ENCODE assay signal across 9 cellular contexts in genomic region chr5:150438873-150439546, GRCh38.
DNase-seq lines count a peak whose midpoint lies in the region; ATAC-seq and TF ChIP-seq lines count a peak whose summit lies in the region.
"Had no signal": no experiment of that assay in that cellular context is flagged by ENCODE, and none has a peak within 500 bp of the region (broad histone marks: within the 10 kb centered on the region; RNA-seq: fewer than 3 reads in every experiment).

No MANE protein-coding gene starts in this region.

- peaks cover 18% of the 10 kb centered on the region for H3K36me3 Mint-ChIP-seq in activated T-cell treated with anti-CD3 and anti-CD28 coated beads, Interleukin-2, amount 50 U/mL, for 24 hours (ENCODE audit: low read depth)
- peaks cover 18% of the 10 kb centered on the region for H3K36me3 Mint-ChIP-seq in activated naive CD4-positive, alpha-beta T cell treated with anti-CD3 and anti-CD28 coated beads, Interleukin-2, amount 10 ng/mL, durations not matched to agents 7 days and 5 days

- H3K4me3 ChIP-seq in brain microvascular endothelial cell (ENCODE audit: low read depth, low read length), result no peak overlapping the region
- no peak overlapping the region for H3K4me3 ChIP-seq in neutrophil (ENCODE audit: low read depth in 1 of 2, low read length in 1 of 2)

- peaks cover 12% of the 10 kb centered on the region for H3K4me1 Mint-ChIP-seq in activated T-cell treated with anti-CD3 and anti-CD28 coated beads, Interleukin-2, amount 50 U/mL, for 24 hours (ENCODE audit: low read depth)
- H3K4me1 Mint-ChIP-seq in activated naive CD4-positive, alpha-beta T cell treated with anti-CD3 and anti-CD28 coated beads, Interleukin-2, amount 10 ng/mL, durations not matched to agents 7 days and 5 days, result peaks cover 15% of the 10 kb centered on the region

- no peaks in the 10 kb centered on the region for H3K9me3 Mint-ChIP-seq in activated T-cell treated with anti-CD3 and anti-CD28 coated beads, Interleukin-2, amount 50 U/mL, for 24 hours
- no peaks in the 10 kb centered on the region for H3K9me3 Mint-ChIP-seq in activated naive CD4-positive, alpha-beta T cell treated with anti-CD3 and anti-CD28 coated beads, Interleukin-2, amount 10 ng/mL, durations not matched to agents 7 days and 5 days
- H3K9me3 Mint-ChIP-seq: stimulated activated naive B cell treated with anti-CD40 and anti-IgM and Interleukin-4, amounts not matched to agents 10 μg/mL and 1 μg/mL and 100 μg/mL, for 72 hours had no signal

- H3K27ac ChIP-seq in brain microvascular endothelial cell (no peak overlapping the region), neutrophil (no peak overlapping the region)

- ATAC-seq in HG02642 (IDR thresholded peaks at IDR 0.05; ENCODE audit: poor library complexity, unreplicated experiment), result no peak
- ATAC-seq: stimulated activated naive B cell treated with anti-CD40 and anti-IgM and Interleukin-4, amounts not matched to agents 10 μg/mL and 1 μg/mL and 100 μg/mL, for 72 hours had no signal

- DNase-seq in EH (ENCODE audit: low read depth), result peak; percentile 44
- DNase-seq in brain microvascular endothelial cell, result no peak
- no peak for DNase-seq in activated T-cell treated with anti-CD3 and anti-CD28 coated beads for 4 hours
- no peak for DNase-seq in activated T-cell treated with anti-CD3 and anti-CD28 coated beads, Interleukin-2, amount 50 U/mL, for 24 hours
- DNase-seq in activated naive CD4-positive, alpha-beta T cell treated with anti-CD3 and anti-CD28 coated beads, Interleukin-2, amount 10 ng/mL, durations not matched to agents 7 days and 5 days, result no peak
- DNase-seq: stimulated activated naive B cell treated with anti-CD40 and anti-IgM and Interleukin-4, amounts not matched to agents 10 μg/mL and 1 μg/mL and 100 μg/mL, for 72 hours had no signal

- H3K36me3 ChIP-seq in brain microvascular endothelial cell (replicated peaks), result peaks cover 12% of the 10 kb centered on the region
- peaks cover 21% of the 10 kb centered on the region for H3K36me3 ChIP-seq in neutrophil

- peak; percentile 72 for TF ChIP-seq CTCF in brain microvascular endothelial cell (IDR thresholded peaks at IDR 0.05; ENCODE audit: low read depth, low read length, missing control alignments)
- TF ChIP-seq CTCF in neutrophil (IDR thresholded peaks at IDR 0.05), result peak; percentile 38

- in situ Hi-C loops in brain microvascular endothelial cell (cut with HindIII; ENCODE audit: low pct_ligation_motif_present, low sequenced_read_pairs), result no loop called here

- H3K27ac Mint-ChIP-seq in activated T-cell treated with anti-CD3 and anti-CD28 coated beads, Interleukin-2, amount 50 U/mL, for 24 hours, result no peak overlapping the region
- no peak overlapping the region for H3K27ac Mint-ChIP-seq in activated naive CD4-positive, alpha-beta T cell treated with anti-CD3 and anti-CD28 coated beads, Interleukin-2, amount 10 ng/mL, durations not matched to agents 7 days and 5 days
- H3K27ac Mint-ChIP-seq: stimulated activated naive B cell treated with anti-CD40 and anti-IgM and Interleukin-4, amounts not matched to agents 10 μg/mL and 1 μg/mL and 100 μg/mL, for 72 hours had no signal

- H3K27me3 ChIP-seq in brain microvascular endothelial cell (replicated peaks), result no peaks in the 10 kb centered on the region
- no peaks in the 10 kb centered on the region for H3K27me3 ChIP-seq in neutrophil

- TF ChIP-seq RAD21 in Ishikawa (IDR thresholded peaks at IDR 0.05; ENCODE audit: low read depth), result peak; percentile 36; the same call in 1 of the 2 replicates

- no peaks in the 10 kb centered on the region for H3K9me3 ChIP-seq in neutrophil

- no peaks in the 10 kb centered on the region for H3K27me3 Mint-ChIP-seq in activated T-cell treated with anti-CD3 and anti-CD28 coated beads, Interleukin-2, amount 50 U/mL, for 24 hours
- H3K27me3 Mint-ChIP-seq in activated naive CD4-positive, alpha-beta T cell treated with anti-CD3 and anti-CD28 coated beads, Interleukin-2, amount 10 ng/mL, durations not matched to agents 7 days and 5 days, result peaks cover 11% of the 10 kb centered on the region
- H3K27me3 Mint-ChIP-seq: stimulated activated naive B cell treated with anti-CD40 and anti-IgM and Interleukin-4, amounts not matched to agents 10 μg/mL and 1 μg/mL and 100 μg/mL, for 72 hours had no signal

- H3K4me3 Mint-ChIP-seq in activated T-cell treated with anti-CD3 and anti-CD28 coated beads, Interleukin-2, amount 50 U/mL, for 24 hours, result no peak overlapping the region
- no peak overlapping the region for H3K4me3 Mint-ChIP-seq in activated naive CD4-positive, alpha-beta T cell treated with anti-CD3 and anti-CD28 coated beads, Interleukin-2, amount 10 ng/mL, durations not matched to agents 7 days and 5 days
- H3K4me3 Mint-ChIP-seq: stimulated activated naive B cell treated with anti-CD40 and anti-IgM and Interleukin-4, amounts not matched to agents 10 μg/mL and 1 μg/mL and 100 μg/mL, for 72 hours had no signal

- CTCF ChIA-PET in activated naive CD4-positive, alpha-beta T cell treated with anti-CD3 and anti-CD28 coated beads, Interleukin-2, amount 10 ng/mL, durations not matched to agents 7 days and 5 days (lab: Charles Lee), result interaction anchor here (1.4 to 1.5 kb wide), 2 partner anchors 11 to 22 kb away, joined by 3 read pairs; partner anchors contain the start of gene RPS14

- H3K4me1 ChIP-seq in neutrophil (ENCODE audit: control insufficient read depth in 1 of 2, insufficient read depth in 1 of 2, low read depth in 1 of 2, low read length in 1 of 2), result peaks cover 6 to 7% of the 10 kb centered on the region in 2 experiments

- TF ChIP-seq EP300 in Ishikawa (IDR thresholded peaks at IDR 0.05; ENCODE audit: borderline replicate concordance), result no peak

TF ChIP-seq in Ishikawa, 13 proteins besides CTCF, POLR2A, EP300 and RAD21:
- TF ChIP-seq FOXM1 (IDR thresholded peaks at IDR 0.05; ENCODE audit: borderline replicate concordance, low read depth) (no peak), CEBPB (IDR thresholded peaks at IDR 0.05) (no peak), TEAD4 (IDR thresholded peaks at IDR 0.05) (no peak), TAF1 (IDR thresholded peaks at IDR 0.05; ENCODE audit: low read depth) (no peak), YY1 (IDR thresholded peaks at IDR 0.05; ENCODE audit: low read depth) (no peak), CREB1 (IDR thresholded peaks at IDR 0.05; ENCODE audit: low read depth) (no peak), USF1 (IDR thresholded peaks at IDR 0.05) (no peak), REST (IDR thresholded peaks at IDR 0.05; ENCODE audit: low read depth) (no peak), TCF12 (IDR thresholded peaks at IDR 0.05; ENCODE audit: low read depth) (no peak)
